In the genomic region with DNA sequence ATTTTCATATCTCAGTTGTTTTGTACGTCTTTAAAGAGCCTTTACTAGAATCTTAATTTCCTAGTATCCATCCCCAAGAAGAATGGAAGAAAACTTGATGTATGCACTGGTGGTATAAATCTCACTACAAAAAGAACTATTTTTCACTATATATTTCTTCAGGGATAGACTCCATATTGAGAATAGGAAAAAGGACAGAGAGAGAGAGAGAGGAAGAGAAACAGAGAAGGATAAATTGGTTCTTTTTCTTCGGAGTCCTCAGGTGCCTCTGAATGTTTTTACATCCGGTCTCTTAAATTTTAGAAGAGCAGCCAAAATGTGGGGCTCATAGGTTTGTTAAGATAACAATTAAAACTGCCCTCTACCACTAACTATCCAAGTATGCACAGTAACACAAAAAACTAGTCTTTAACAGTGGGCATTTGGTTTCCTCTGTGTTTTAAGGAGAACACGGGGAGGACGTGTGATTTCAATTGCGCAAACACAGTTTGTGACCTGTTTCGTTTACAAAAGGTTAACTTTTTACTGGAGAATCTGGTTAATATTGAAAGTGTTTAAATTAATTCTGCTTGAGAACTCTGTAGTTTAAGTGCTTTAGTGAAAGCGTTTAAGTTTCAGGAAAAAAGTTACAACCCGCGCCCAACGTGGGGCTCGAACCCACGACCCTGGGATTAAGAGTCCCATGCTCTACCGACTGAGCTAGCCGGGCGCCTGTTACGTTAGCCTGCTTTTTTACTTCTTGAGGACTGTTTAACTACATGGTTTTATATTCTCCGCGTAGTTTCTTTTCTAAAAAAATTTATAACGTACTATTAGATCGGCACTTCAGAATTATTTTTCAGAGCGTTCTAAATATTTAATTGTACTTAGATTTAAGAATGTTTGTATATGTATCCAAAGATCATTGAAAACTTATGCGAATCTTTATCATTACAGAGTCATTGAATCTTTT, we compare ENCODE assay signal across 1 cellular context.
TF ChIP-seq lines count a peak whose summit lies in the region.

No MANE protein-coding gene starts in this region.

TF ChIP-seq in HepG2, 621 proteins besides CTCF, POLR2A, EP300 and RAD21 (continued from another document and continues in another):
- no peak for TF ChIP-seq ZNF644 (CRISPR knock-in tag; IDR thresholded peaks at IDR 0.05; ENCODE audit: low read depth)
- no peak for TF ChIP-seq ZNF33B (CRISPR knock-in tag; IDR thresholded peaks at IDR 0.05)
- no peak for TF ChIP-seq ZNF430 (CRISPR knock-in tag; IDR thresholded peaks at IDR 0.05)
- TF ChIP-seq, protein P1, sequence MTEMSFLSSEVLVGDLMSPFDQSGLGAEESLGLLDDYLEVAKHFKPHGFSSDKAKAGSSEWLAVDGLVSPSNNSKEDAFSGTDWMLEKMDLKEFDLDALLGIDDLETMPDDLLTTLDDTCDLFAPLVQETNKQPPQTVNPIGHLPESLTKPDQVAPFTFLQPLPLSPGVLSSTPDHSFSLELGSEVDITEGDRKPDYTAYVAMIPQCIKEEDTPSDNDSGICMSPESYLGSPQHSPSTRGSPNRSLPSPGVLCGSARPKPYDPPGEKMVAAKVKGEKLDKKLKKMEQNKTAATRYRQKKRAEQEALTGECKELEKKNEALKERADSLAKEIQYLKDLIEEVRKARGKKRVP (CRISPR knock-in tag; IDR thresholded peaks at IDR 0.05): peak in 1 of 2 experiments; percentile 11; a peak in 1 of 4 replicates
- no peak for TF ChIP-seq POLR2AphosphoS2 (IDR thresholded peaks at IDR 0.05; ENCODE audit: low read depth, low read length)
- no peak for TF ChIP-seq NRL (CRISPR knock-in tag; IDR thresholded peaks at IDR 0.05; ENCODE audit: borderline replicate concordance)
- TF ChIP-seq MIER3 (CRISPR knock-in tag; IDR thresholded peaks at IDR 0.05; ENCODE audit: borderline replicate concordance): peak; percentile 41; the same call in 1 of the 2 replicates
- TF ChIP-seq ZNF816 (CRISPR knock-in tag; IDR thresholded peaks at IDR 0.05; ENCODE audit: borderline replicate concordance): peak; percentile 25; the same call in 1 of the 2 replicates
- no peak for TF ChIP-seq KAT2B (IDR thresholded peaks at IDR 0.05; ENCODE audit: borderline replicate concordance, low read depth, low read length)
- TF ChIP-seq, protein P2, sequence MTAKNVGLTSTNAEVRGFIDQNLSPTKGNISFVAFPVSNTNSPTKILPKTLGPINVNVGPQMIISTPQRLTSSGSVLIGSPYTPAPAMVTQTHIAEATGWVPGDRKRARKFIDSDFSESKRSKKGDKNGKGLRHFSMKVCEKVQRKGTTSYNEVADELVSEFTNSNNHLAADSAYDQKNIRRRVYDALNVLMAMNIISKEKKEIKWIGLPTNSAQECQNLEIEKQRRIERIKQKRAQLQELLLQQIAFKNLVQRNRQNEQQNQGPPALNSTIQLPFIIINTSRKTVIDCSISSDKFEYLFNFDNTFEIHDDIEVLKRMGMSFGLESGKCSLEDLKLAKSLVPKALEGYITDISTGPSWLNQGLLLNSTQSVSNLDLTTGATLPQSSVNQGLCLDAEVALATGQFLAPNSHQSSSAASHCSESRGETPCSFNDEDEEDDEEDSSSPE (CRISPR knock-in tag; IDR thresholded peaks at IDR 0.05): 0 out of 2 replicates have a peak, but pooled peaks have one; percentile 19
- TF ChIP-seq, protein P3, sequence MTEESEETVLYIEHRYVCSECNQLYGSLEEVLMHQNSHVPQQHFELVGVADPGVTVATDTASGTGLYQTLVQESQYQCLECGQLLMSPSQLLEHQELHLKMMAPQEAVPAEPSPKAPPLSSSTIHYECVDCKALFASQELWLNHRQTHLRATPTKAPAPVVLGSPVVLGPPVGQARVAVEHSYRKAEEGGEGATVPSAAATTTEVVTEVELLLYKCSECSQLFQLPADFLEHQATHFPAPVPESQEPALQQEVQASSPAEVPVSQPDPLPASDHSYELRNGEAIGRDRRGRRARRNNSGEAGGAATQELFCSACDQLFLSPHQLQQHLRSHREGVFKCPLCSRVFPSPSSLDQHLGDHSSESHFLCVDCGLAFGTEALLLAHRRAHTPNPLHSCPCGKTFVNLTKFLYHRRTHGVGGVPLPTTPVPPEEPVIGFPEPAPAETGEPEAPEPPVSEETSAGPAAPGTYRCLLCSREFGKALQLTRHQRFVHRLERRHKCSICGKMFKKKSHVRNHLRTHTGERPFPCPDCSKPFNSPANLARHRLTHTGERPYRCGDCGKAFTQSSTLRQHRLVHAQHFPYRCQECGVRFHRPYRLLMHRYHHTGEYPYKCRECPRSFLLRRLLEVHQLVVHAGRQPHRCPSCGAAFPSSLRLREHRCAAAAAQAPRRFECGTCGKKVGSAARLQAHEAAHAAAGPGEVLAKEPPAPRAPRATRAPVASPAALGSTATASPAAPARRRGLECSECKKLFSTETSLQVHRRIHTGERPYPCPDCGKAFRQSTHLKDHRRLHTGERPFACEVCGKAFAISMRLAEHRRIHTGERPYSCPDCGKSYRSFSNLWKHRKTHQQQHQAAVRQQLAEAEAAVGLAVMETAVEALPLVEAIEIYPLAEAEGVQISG (CRISPR knock-in tag; IDR thresholded peaks at IDR 0.05): 0 out of 2 replicates have a peak, but pooled peaks have one; percentile 44
- 0 out of 2 replicates have a peak, but pooled peaks have one; percentile 38 for TF ChIP-seq NCOA1 (CRISPR knock-in tag; IDR thresholded peaks at IDR 0.05)
- no peak for TF ChIP-seq ZNF451 (CRISPR knock-in tag; IDR thresholded peaks at IDR 0.05)
- peak; percentile 58; the same call in 1 of the 2 replicates for TF ChIP-seq HDAC6 (IDR thresholded peaks at IDR 0.05; ENCODE audit: low read depth, low read length)
- no peak for TF ChIP-seq ZNF652 (CRISPR knock-in tag; IDR thresholded peaks at IDR 0.05; ENCODE audit: borderline replicate concordance, low read depth)
- TF ChIP-seq, protein P4, sequence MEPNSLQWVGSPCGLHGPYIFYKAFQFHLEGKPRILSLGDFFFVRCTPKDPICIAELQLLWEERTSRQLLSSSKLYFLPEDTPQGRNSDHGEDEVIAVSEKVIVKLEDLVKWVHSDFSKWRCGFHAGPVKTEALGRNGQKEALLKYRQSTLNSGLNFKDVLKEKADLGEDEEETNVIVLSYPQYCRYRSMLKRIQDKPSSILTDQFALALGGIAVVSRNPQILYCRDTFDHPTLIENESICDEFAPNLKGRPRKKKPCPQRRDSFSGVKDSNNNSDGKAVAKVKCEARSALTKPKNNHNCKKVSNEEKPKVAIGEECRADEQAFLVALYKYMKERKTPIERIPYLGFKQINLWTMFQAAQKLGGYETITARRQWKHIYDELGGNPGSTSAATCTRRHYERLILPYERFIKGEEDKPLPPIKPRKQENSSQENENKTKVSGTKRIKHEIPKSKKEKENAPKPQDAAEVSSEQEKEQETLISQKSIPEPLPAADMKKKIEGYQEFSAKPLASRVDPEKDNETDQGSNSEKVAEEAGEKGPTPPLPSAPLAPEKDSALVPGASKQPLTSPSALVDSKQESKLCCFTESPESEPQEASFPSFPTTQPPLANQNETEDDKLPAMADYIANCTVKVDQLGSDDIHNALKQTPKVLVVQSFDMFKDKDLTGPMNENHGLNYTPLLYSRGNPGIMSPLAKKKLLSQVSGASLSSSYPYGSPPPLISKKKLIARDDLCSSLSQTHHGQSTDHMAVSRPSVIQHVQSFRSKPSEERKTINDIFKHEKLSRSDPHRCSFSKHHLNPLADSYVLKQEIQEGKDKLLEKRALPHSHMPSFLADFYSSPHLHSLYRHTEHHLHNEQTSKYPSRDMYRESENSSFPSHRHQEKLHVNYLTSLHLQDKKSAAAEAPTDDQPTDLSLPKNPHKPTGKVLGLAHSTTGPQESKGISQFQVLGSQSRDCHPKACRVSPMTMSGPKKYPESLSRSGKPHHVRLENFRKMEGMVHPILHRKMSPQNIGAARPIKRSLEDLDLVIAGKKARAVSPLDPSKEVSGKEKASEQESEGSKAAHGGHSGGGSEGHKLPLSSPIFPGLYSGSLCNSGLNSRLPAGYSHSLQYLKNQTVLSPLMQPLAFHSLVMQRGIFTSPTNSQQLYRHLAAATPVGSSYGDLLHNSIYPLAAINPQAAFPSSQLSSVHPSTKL (CRISPR knock-in tag; IDR thresholded peaks at IDR 0.05): peak; percentile 46; the same call in 1 of the 2 replicates
- no peak for TF ChIP-seq ARNT2 (CRISPR knock-in tag; IDR thresholded peaks at IDR 0.05; ENCODE audit: low read depth)
- no peak for TF ChIP-seq RARA (CRISPR knock-in tag; IDR thresholded peaks at IDR 0.05)
- TF ChIP-seq KLF16 (CRISPR knock-in tag; IDR thresholded peaks at IDR 0.05): peak in 1 of 2 experiments; percentile 68; a peak in 2 of 4 replicates
- no peak for TF ChIP-seq SAFB2 (CRISPR knock-in tag; IDR thresholded peaks at IDR 0.05; ENCODE audit: borderline replicate concordance, low read depth)
- TF ChIP-seq ARID4A (CRISPR knock-in tag; IDR thresholded peaks at IDR 0.05; ENCODE audit: borderline replicate concordance): peak; percentile 46; the same call in 1 of the 2 replicates
- no peak for TF ChIP-seq ZNF782 (CRISPR knock-in tag; IDR thresholded peaks at IDR 0.05; ENCODE audit: borderline replicate concordance)
- TF ChIP-seq ZNF44 (CRISPR knock-in tag; IDR thresholded peaks at IDR 0.05): no peak
- TF ChIP-seq, protein P5, sequence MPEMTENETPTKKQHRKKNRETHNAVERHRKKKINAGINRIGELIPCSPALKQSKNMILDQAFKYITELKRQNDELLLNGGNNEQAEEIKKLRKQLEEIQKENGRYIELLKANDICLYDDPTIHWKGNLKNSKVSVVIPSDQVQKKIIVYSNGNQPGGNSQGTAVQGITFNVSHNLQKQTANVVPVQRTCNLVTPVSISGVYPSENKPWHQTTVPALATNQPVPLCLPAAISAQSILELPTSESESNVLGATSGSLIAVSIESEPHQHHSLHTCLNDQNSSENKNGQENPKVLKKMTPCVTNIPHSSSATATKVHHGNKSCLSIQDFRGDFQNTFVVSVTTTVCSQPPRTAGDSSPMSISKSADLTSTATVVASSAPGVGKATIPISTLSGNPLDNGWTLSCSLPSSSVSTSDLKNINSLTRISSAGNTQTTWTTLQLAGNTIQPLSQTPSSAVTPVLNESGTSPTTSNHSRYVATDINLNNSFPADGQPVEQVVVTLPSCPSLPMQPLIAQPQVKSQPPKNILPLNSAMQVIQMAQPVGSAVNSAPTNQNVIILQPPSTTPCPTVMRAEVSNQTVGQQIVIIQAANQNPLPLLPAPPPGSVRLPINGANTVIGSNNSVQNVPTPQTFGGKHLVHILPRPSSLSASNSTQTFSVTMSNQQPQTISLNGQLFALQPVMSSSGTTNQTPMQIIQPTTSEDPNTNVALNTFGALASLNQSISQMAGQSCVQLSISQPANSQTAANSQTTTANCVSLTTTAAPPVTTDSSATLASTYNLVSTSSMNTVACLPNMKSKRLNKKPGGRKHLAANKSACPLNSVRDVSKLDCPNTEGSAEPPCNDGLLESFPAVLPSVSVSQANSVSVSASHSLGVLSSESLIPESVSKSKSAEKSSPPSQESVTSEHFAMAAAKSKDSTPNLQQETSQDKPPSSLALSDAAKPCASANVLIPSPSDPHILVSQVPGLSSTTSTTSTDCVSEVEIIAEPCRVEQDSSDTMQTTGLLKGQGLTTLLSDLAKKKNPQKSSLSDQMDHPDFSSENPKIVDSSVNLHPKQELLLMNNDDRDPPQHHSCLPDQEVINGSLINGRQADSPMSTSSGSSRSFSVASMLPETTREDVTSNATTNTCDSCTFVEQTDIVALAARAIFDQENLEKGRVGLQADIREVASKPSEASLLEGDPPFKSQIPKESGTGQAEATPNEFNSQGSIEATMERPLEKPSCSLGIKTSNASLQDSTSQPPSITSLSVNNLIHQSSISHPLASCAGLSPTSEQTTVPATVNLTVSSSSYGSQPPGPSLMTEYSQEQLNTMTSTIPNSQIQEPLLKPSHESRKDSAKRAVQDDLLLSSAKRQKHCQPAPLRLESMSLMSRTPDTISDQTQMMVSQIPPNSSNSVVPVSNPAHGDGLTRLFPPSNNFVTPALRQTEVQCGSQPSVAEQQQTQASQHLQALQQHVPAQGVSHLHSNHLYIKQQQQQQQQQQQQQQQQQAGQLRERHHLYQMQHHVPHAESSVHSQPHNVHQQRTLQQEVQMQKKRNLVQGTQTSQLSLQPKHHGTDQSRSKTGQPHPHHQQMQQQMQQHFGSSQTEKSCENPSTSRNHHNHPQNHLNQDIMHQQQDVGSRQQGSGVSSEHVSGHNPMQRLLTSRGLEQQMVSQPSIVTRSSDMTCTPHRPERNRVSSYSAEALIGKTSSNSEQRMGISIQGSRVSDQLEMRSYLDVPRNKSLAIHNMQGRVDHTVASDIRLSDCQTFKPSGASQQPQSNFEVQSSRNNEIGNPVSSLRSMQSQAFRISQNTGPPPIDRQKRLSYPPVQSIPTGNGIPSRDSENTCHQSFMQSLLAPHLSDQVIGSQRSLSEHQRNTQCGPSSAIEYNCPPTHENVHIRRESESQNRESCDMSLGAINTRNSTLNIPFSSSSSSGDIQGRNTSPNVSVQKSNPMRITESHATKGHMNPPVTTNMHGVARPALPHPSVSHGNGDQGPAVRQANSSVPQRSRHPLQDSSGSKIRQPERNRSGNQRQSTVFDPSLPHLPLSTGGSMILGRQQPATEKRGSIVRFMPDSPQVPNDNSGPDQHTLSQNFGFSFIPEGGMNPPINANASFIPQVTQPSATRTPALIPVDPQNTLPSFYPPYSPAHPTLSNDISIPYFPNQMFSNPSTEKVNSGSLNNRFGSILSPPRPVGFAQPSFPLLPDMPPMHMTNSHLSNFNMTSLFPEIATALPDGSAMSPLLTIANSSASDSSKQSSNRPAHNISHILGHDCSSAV (CRISPR knock-in tag; IDR thresholded peaks at IDR 0.05; ENCODE audit: borderline replicate concordance): no peak
- TF ChIP-seq POLR2AphosphoS5 (IDR thresholded peaks at IDR 0.05; ENCODE audit: low read depth, low read length): no peak
- TF ChIP-seq NFE2L2 (IDR thresholded peaks at IDR 0.05; ENCODE audit: low read length): no peak
- TF ChIP-seq ZNF256 (CRISPR knock-in tag; conservative IDR thresholded peaks at IDR 0.05): no peak
- no peak for TF ChIP-seq NFKB2 (CRISPR knock-in tag; IDR thresholded peaks at IDR 0.05; ENCODE audit: borderline replicate concordance)
